ENCODE assay signal across 29 cellular contexts in the genomic region with DNA sequence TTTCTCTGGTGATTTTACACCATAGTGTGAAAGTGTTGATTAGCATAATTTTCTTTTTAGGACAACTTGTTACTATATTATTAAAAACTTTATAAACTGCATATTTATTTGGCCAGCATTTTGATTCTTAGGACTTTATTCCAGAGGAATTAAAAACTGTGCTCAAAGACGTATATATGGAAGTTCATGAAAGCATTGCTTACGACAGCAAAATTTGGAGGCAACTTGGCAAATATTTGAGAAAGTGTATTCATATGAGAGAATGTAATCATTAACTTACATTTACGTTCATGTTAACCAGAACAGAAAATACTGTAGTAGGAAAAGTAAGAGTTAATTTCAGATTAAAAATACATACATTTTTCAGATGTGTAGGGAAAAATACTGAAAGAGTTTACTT.
"Had no signal": no experiment of that assay in that cellular context is flagged by ENCODE, and none has a peak within 500 bp of the region (broad histone marks: within the 10 kb centered on the region; RNA-seq: fewer than 3 reads in every experiment).

No MANE protein-coding gene starts in this region.

- H3K27ac Mint-ChIP-seq: effector memory CD8-positive, alpha-beta T cell; endodermal cell had no signal

- H3K27me3 ChIP-seq: colonic mucosa, esophagus muscularis mucosa, esophagus squamous epithelium, foreskin keratinocyte, gastrocnemius medialis, gastroesophageal sphincter, heart left ventricle, heart right ventricle had no signal

- H3K9me3 Mint-ChIP-seq: dendritic cell treated with granulocyte-macrophage colony-stimulating factor and Interleukin-4, amounts not matched to agents 40 ng/mL and 50 ng/mL, for 4 days; effector memory CD8-positive, alpha-beta T cell; endodermal cell had no signal

- H3K4me3 Mint-ChIP-seq: dendritic cell treated with granulocyte-macrophage colony-stimulating factor and Interleukin-4, amounts not matched to agents 40 ng/mL and 50 ng/mL, for 4 days; effector memory CD8-positive, alpha-beta T cell; endodermal cell had no signal

- H3K9me3 ChIP-seq: colonic mucosa, esophagus muscularis mucosa, esophagus squamous epithelium, gastrocnemius medialis, gastroesophageal sphincter, heart left ventricle, heart right ventricle had no signal

- ATAC-seq: effector memory CD8-positive, alpha-beta T cell; esophagus mucosa; foreskin keratinocyte; gastrocnemius medialis; gastroesophageal sphincter; heart left ventricle; heart right ventricle had no signal

- H3K36me3 ChIP-seq: colonic mucosa, esophagus muscularis mucosa, esophagus squamous epithelium, gastrocnemius medialis, gastroesophageal sphincter, heart left ventricle, heart right ventricle had no signal

- H3K4me3 ChIP-seq: colonic mucosa, coronary artery, dorsolateral prefrontal cortex, esophagus muscularis mucosa, esophagus squamous epithelium, gastrocnemius medialis, gastroesophageal sphincter, heart left ventricle, heart right ventricle had no signal

- H3K4me1 ChIP-seq: colonic mucosa had no signal

- H3K27ac ChIP-seq: colonic mucosa, coronary artery, dorsolateral prefrontal cortex, epithelial cell of prostate, foreskin keratinocyte, heart right ventricle had no signal

- DNase-seq: colonic mucosa; cortex of kidney; dermis blood vessel endothelial cell; dorsolateral prefrontal cortex; effector CD4-positive, alpha-beta T cell; effector CD8-positive, alpha-beta T cell; effector memory CD4-positive, alpha-beta T cell; effector memory CD8-positive, alpha-beta T cell; endodermal cell; erythroblast; esophagus squamous epithelium; foreskin fibroblast; foreskin keratinocyte; foreskin melanocyte; gastrocnemius medialis; glutamatergic neuron; head of caudate nucleus; heart left ventricle; heart right ventricle had no signal

- FAIRE-seq: colon, endometrium, endothelial cell of umbilical vein, frontal cortex had no signal
